8 cellular contexts compared by ENCODE assay signal in the genomic region with DNA sequence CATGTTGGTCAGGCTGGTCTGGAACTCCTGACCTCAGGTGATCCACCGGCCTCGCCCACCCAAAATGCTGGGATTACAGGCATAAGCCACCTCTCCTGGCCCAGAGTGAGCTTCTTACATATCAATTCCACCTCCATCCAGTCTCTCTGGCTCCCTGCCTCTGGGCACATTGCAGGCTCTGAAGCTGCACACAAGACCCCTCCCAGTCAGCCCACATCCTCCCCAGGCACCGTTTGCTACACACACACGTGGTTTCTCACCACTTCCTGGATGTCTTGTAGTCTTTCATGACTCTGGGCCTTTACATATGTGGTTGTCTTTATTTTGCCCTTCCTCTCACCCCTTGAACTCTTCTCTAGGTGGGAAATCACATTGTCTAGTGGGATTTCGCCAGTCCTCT.
DNase-seq lines count a peak whose midpoint lies in the region; ATAC-seq, FAIRE-seq and TF ChIP-seq lines count a peak whose summit lies in the region.

No MANE protein-coding gene starts in this region.

- ATAC-seq in GM19025 (IDR thresholded peaks at IDR 0.05; ENCODE audit: low read depth, unreplicated experiment) = peak; percentile 98
- peak; percentile 96 for ATAC-seq in HG03097 (IDR thresholded peaks at IDR 0.05; ENCODE audit: low FRiP score, unreplicated experiment)
- peak; percentile 95 to 96 for ATAC-seq in activated naive CD4-positive, alpha-beta T cell treated with anti-CD3 and anti-CD28 coated beads, Interleukin-2, amount 50 U/mL, for 72 hours

- peak; percentile 49 to 74 for DNase-seq in activated naive CD4-positive, alpha-beta T cell treated with anti-CD3 and anti-CD28 coated beads, Interleukin-2, amount 50 U/mL, for 72 hours (ENCODE audit: low spot score in 2 of 2)
- peak; percentile 71 for DNase-seq in pons (ENCODE audit: low spot score)
- no peak for DNase-seq in NCI-H146 treated with DMSO at 0.1 percent for 48 hours (lab: John Stamatoyannopoulos, UW; ENCODE audit: unreplicated experiment)
- no peak for DNase-seq in cerebellum (ENCODE audit: low spot score)
- DNase-seq in H54 (ENCODE audit: insufficient read length, low spot score) = no peak

- no peaks in the 10 kb centered on the region for H3K27me3 ChIP-seq in SU-DHL-6 (ENCODE audit: low read length)

- H3K79me2 ChIP-seq in SU-DHL-6 (ENCODE audit: insufficient read depth, low read length) = no peaks in the 10 kb centered on the region

- no peaks in the 10 kb centered on the region for H3K36me3 ChIP-seq in SU-DHL-6 (ENCODE audit: low read length)

- peak overlapping the region; percentile 86 for H2AFZ ChIP-seq in SU-DHL-6 (ENCODE audit: low read depth, low read length, severe bottlenecking)

- no peaks in the 10 kb centered on the region for H3K9me2 ChIP-seq in SU-DHL-6 (replicated peaks; ENCODE audit: insufficient read depth, low read length)

- peak overlapping the region; percentile 38 for H3K4me2 ChIP-seq in SU-DHL-6 (ENCODE audit: low read depth, low read length, poor library complexity, severe bottlenecking)

- H3K9ac ChIP-seq in SU-DHL-6 (ENCODE audit: low read length) = peak overlapping the region; percentile 1; the same call in 1 of the 2 replicates

- peak overlapping the region; percentile 17 for H3K27ac ChIP-seq in SU-DHL-6 (ENCODE audit: low read depth, low read length)

- peaks cover 26 to 28% of the 10 kb centered on the region in 2 donors for H3K9me3 Mint-ChIP-seq in activated naive CD4-positive, alpha-beta T cell treated with anti-CD3 and anti-CD28 coated beads, Interleukin-2, amount 50 U/mL, for 72 hours

- FAIRE-seq in H54 (lab: Jason Lieb, UNC) = no peak

- TF ChIP-seq POLR2A in H54 (IDR thresholded peaks at IDR 0.05; ENCODE audit: low read depth, low read length) = no peak

- H3K27ac Mint-ChIP-seq in activated naive CD4-positive, alpha-beta T cell treated with anti-CD3 and anti-CD28 coated beads, Interleukin-2, amount 50 U/mL, for 72 hours = peak overlapping the region; percentile 83

- TF ChIP-seq CTCF in SU-DHL-6 (IDR thresholded peaks at IDR 0.05; ENCODE audit: insufficient read depth, low read length, poor library complexity, severe bottlenecking) = no peak

- H3F3A ChIP-seq in SU-DHL-6 (ENCODE audit: insufficient read depth) = no peaks in the 10 kb centered on the region

- H3K36me3 Mint-ChIP-seq in activated naive CD4-positive, alpha-beta T cell treated with anti-CD3 and anti-CD28 coated beads, Interleukin-2, amount 50 U/mL, for 72 hours = peaks cover 16 to 29% of the 10 kb centered on the region in 2 donors

- H3K4me3 ChIP-seq in SU-DHL-6 (ENCODE audit: insufficient read depth, low read length, poor library complexity, severe bottlenecking) = peak overlapping the region; percentile 5

- no peaks in the 10 kb centered on the region for H3K9me3 ChIP-seq in SU-DHL-6 (ENCODE audit: insufficient read depth, low read length)

- no peaks in the 10 kb centered on the region for H4K20me1 ChIP-seq in SU-DHL-6 (ENCODE audit: low read depth, low read length)

Comparison
In these comparisons a context has a peak if more than half of its experiments do, and no peak if none do; other contexts are left out.
1. DNase-seq: peak in activated naive CD4-positive, alpha-beta T cell treated with anti-CD3 and anti-CD28 coated beads, Interleukin-2, amount 50 U/mL, for 72 hours (2 of 2) and pons (single experiment); none in NCI-H146 treated with DMSO at 0.1 percent for 48 hours (single experiment), cerebellum (single experiment) and H54 (single experiment).
2. Peak in every context shown above with its lines, with median percentiles within 50 percentile points of each other: ATAC-seq.